In genomic region chr11:111093061-111093460, GRCh38 we compare ENCODE assay signal across 24 cellular contexts.
DNase-seq lines count a peak whose midpoint lies in the region; ATAC-seq, FAIRE-seq and TF ChIP-seq lines count a peak whose summit lies in the region.
"Had no signal": no experiment of that assay in that cellular context is flagged by ENCODE, and none has a peak within 500 bp of the region (broad histone marks: within the 10 kb centered on the region; RNA-seq: fewer than 3 reads in every experiment).

No MANE protein-coding gene starts in this region.

- no peak overlapping the region for H3K4me3 Mint-ChIP-seq in stimulated activated naive B cell treated with anti-CD40 and anti-IgM and Interleukin-4, amounts not matched to agents 10 μg/mL and 1 μg/mL and 100 μg/mL, for 72 hours
- H3K4me3 Mint-ChIP-seq: CD4-positive, alpha-beta T cell; H9; HFFc6 had no signal

- H3K27me3 Mint-ChIP-seq in stimulated activated naive B cell treated with anti-CD40 and anti-IgM and Interleukin-4, amounts not matched to agents 10 μg/mL and 1 μg/mL and 100 μg/mL, for 72 hours, result no peaks in the 10 kb centered on the region

- ATAC-seq in HG02885 (IDR thresholded peaks at IDR 0.05; ENCODE audit: poor library complexity, unreplicated experiment) (peak; percentile 54), HG03097 (IDR thresholded peaks at IDR 0.05; ENCODE audit: low FRiP score, unreplicated experiment) (no peak)
- peak; percentile 75 to 80 for ATAC-seq in stimulated activated naive B cell treated with anti-CD40 and anti-IgM and Interleukin-4, amounts not matched to agents 10 μg/mL and 1 μg/mL and 100 μg/mL, for 72 hours (replicated peaks)
- ATAC-seq: Panc1 had no signal

- TF ChIP-seq POLR2A in GM12891 (IDR thresholded peaks at IDR 0.05; ENCODE audit: low read depth, low read length), result no peak

- no peak overlapping the region for H3K27ac Mint-ChIP-seq in stimulated activated naive B cell treated with anti-CD40 and anti-IgM and Interleukin-4, amounts not matched to agents 10 μg/mL and 1 μg/mL and 100 μg/mL, for 72 hours
- H3K27ac Mint-ChIP-seq: CD4-positive, alpha-beta T cell; H9; HFFc6 had no signal

- FAIRE-seq in GM12891 (lab: Jason Lieb, UNC) (no peak), GM19239 (lab: Jason Lieb, UNC) (peak; percentile 86)

- peaks cover 22 to 44% of the 10 kb centered on the region in 2 donors for H3K4me1 Mint-ChIP-seq in stimulated activated naive B cell treated with anti-CD40 and anti-IgM and Interleukin-4, amounts not matched to agents 10 μg/mL and 1 μg/mL and 100 μg/mL, for 72 hours

- DNase-seq in GM12891 (ENCODE audit: insufficient read length, low spot score), result no peak
- no peak for DNase-seq in GM19239 (ENCODE audit: insufficient read length, low spot score)
- DNase-seq in stimulated activated naive B cell treated with anti-CD40 and anti-IgM and Interleukin-4, amounts not matched to agents 10 μg/mL and 1 μg/mL and 100 μg/mL, for 72 hours, result no peak
- no peak for DNase-seq in germinal center (ENCODE audit: low spot score)
- DNase-seq in NK-92 (lab: John Stamatoyannopoulos, UW; ENCODE audit: unreplicated experiment), result no peak
- DNase-seq: CD4-positive, alpha-beta T cell; COR-L47; DMS 273 treated with DMSO at 0.1 percent for 48 hours; GDM1; H9; HFFc6; Karpas-422; MV-4-11; NCI-H1417 treated with DMSO at 0.1 percent for 48 hours; NCI-H187; NCI-H446; NCI-H526 treated with DMSO at 0.1 percent for 48 hours; NK-92 treated with Interleukin-12 subunit alpha and Interleukin-12 subunit beta, amount 100 ng/mL, for 24 hours; SIG-M5; SK-N-SH; T-helper 2 cell had no signal

- peaks cover 0 to 3% of the 10 kb centered on the region in 2 donors for H3K36me3 Mint-ChIP-seq in stimulated activated naive B cell treated with anti-CD40 and anti-IgM and Interleukin-4, amounts not matched to agents 10 μg/mL and 1 μg/mL and 100 μg/mL, for 72 hours

- peaks cover 0 to 1% of the 10 kb centered on the region in 2 donors for H3K9me3 Mint-ChIP-seq in stimulated activated naive B cell treated with anti-CD40 and anti-IgM and Interleukin-4, amounts not matched to agents 10 μg/mL and 1 μg/mL and 100 μg/mL, for 72 hours
- H3K9me3 Mint-ChIP-seq: CD4-positive, alpha-beta T cell; H9; HFFc6 had no signal

TF ChIP-seq in GM12891, 5 proteins besides CTCF, POLR2A, EP300 and RAD21:
- TF ChIP-seq PAX5 (IDR thresholded peaks at IDR 0.05; ENCODE audit: insufficient read depth, low read length, severe bottlenecking), result no peak
- TF ChIP-seq TAF1 (IDR thresholded peaks at IDR 0.05; ENCODE audit: low read depth, low read length), result no peak
- TF ChIP-seq SPI1 (IDR thresholded peaks at IDR 0.05; ENCODE audit: low read depth, low read length), result peak; percentile 97
- no peak for TF ChIP-seq POLR2AphosphoS5 (IDR thresholded peaks at IDR 0.05; ENCODE audit: low read depth, low read length)
- no peak for TF ChIP-seq POU2F2 (IDR thresholded peaks at IDR 0.05; ENCODE audit: low read depth, low read length)
